In the genomic region with DNA sequence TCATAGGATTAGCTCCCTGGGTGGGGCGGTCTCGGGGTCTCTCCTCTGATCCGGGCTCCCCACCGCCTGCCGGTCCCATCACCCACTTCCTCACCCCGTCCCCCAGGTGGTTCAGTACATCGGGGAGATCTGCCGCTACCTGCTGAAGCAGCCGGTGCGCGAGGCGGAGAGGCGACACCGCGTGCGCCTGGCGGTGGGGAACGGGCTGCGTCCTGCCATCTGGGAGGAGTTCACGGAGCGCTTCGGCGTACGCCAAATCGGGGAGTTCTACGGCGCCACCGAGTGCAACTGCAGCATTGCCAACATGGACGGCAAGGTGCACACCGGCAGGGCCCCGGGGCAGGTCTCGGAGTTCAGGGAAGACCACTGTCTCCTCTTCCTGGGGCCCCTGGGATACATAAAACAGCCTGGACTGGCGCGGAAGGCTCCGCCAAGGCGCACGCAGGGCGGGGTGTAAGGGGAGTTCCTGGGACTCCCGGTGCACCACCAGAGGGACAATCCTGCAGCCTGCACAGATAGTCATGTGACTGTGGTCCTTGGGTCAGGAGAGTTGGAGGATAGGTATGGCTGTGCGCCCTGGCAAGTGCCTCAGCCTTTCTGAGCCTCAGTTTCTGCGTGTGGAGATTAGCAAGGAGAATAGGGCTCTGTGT, we compare ENCODE assay signal across 1 cellular context.
TF ChIP-seq lines count a peak whose summit lies in the region.

No MANE protein-coding gene starts in this region.

TF ChIP-seq in HepG2, 621 proteins besides CTCF, POLR2A, EP300 and RAD21:
- TF ChIP-seq TAF15 (IDR thresholded peaks at IDR 0.05; ENCODE audit: low read depth, low read length, poor library complexity, severe bottlenecking), result no peak
- no peak for TF ChIP-seq ZNF563 (CRISPR knock-in tag; IDR thresholded peaks at IDR 0.05)
- TF ChIP-seq ZNF883 (CRISPR knock-in tag; IDR thresholded peaks at IDR 0.05; ENCODE audit: not compliant biosample characterization), result no peak
- no peak for TF ChIP-seq ZNF564 (CRISPR knock-in tag; IDR thresholded peaks at IDR 0.05)
- TF ChIP-seq ZNF256 (CRISPR knock-in tag; conservative IDR thresholded peaks at IDR 0.05), result no peak
- TF ChIP-seq, protein P1, sequence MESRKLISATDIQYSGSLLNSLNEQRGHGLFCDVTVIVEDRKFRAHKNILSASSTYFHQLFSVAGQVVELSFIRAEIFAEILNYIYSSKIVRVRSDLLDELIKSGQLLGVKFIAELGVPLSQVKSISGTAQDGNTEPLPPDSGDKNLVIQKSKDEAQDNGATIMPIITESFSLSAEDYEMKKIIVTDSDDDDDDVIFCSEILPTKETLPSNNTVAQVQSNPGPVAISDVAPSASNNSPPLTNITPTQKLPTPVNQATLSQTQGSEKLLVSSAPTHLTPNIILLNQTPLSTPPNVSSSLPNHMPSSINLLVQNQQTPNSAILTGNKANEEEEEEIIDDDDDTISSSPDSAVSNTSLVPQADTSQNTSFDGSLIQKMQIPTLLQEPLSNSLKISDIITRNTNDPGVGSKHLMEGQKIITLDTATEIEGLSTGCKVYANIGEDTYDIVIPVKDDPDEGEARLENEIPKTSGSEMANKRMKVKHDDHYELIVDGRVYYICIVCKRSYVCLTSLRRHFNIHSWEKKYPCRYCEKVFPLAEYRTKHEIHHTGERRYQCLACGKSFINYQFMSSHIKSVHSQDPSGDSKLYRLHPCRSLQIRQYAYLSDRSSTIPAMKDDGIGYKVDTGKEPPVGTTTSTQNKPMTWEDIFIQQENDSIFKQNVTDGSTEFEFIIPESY (CRISPR knock-in tag; IDR thresholded peaks at IDR 0.05), result peak; percentile 27; the same call in 1 of the 2 replicates
- peak; percentile 68 for TF ChIP-seq AGO2 (optimal IDR thresholded peaks at IDR 0.05; ENCODE audit: low read depth, low read length)
- TF ChIP-seq RAD51 (IDR thresholded peaks at IDR 0.05; ENCODE audit: borderline replicate concordance), result no peak
- TF ChIP-seq AGO1 (IDR thresholded peaks at IDR 0.05; ENCODE audit: low read depth, low read length, poor library complexity, severe bottlenecking), result peak; percentile 18
- TF ChIP-seq ZNF703 (CRISPR knock-in tag; IDR thresholded peaks at IDR 0.05; ENCODE audit: borderline replicate concordance), result no peak
- TF ChIP-seq, protein P2, sequence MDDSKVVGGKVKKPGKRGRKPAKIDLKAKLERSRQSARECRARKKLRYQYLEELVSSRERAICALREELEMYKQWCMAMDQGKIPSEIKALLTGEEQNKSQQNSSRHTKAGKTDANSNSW (CRISPR knock-in tag; IDR thresholded peaks at IDR 0.05; ENCODE audit: borderline replicate concordance), result no peak
- no peak for TF ChIP-seq ZBTB8A (CRISPR knock-in tag; IDR thresholded peaks at IDR 0.05; ENCODE audit: borderline replicate concordance, low read depth)
